Comparison of ENCODE assay signal across 13 cellular contexts in genomic region chr3:150751781-150752263, GRCh38. TPM values are rescaled to one million over a fixed set of nuclear protein-coding genes. Genes with fewer than 3 reads are reported as not detected.
DNase-seq lines count a peak whose midpoint lies in the region; ATAC-seq and TF ChIP-seq lines count a peak whose summit lies in the region.
"Had no signal": no experiment of that assay in that cellular context is flagged by ENCODE, and none has a peak within 500 bp of the region (broad histone marks: within the 10 kb centered on the region; RNA-seq: fewer than 3 reads in every experiment).

No MANE protein-coding gene starts in this region.

- H3K27me3 ChIP-seq in foreskin keratinocyte: no peaks in the 10 kb centered on the region
- H3K27me3 ChIP-seq in suprapubic skin: no peaks in the 10 kb centered on the region
- H3K27me3 ChIP-seq: BLaER1 treated with 17β-estradiol and CSF1 and Interleukin-3, amounts not matched to agents 10 nM and 100 nM; spleen had no signal

- peaks cover 84% of the 10 kb centered on the region for H3K4me1 Mint-ChIP-seq in activated naive CD4-positive, alpha-beta T cell treated with anti-CD3 and anti-CD28 coated beads for 36 hours (ENCODE audit: low read depth)

- H3K4me1 ChIP-seq in foreskin keratinocyte: peaks cover 15% of the 10 kb centered on the region
- H3K4me1 ChIP-seq in suprapubic skin: peaks cover 46% of the 10 kb centered on the region

- H3K9me3 Mint-ChIP-seq in activated naive CD4-positive, alpha-beta T cell treated with anti-CD3 and anti-CD28 coated beads for 36 hours: no peaks in the 10 kb centered on the region

- H3K27ac ChIP-seq in foreskin keratinocyte (peak overlapping the region; percentile 72), suprapubic skin (peak overlapping the region; percentile 58)
- H3K27ac ChIP-seq: BLaER1 treated with 17β-estradiol and CSF1 and Interleukin-3, amounts not matched to agents 10 nM and 100 nM; spleen had no signal

- TF ChIP-seq EP300 in suprapubic skin (IDR thresholded peaks at IDR 0.05): no peak

- no peak for DNase-seq in activated naive CD4-positive, alpha-beta T cell treated with anti-CD3 and anti-CD28 coated beads for 36 hours
- DNase-seq in activated naive CD4-positive, alpha-beta T cell treated with Interleukin-2 at 50 U/mL for 16 hours: no peak
- DNase-seq in NCI-H510A (lab: John Stamatoyannopoulos, UW): peak; percentile 71
- DNase-seq in foreskin keratinocyte: peak; percentile 53 to 77
- DNase-seq in suprapubic skin (ENCODE audit: low spot score in 2 of 2): no peak
- DNase-seq in NCI-H1436 (lab: John Stamatoyannopoulos, UW): no peak
- DNase-seq in HuH-7.5 (ENCODE audit: low spot score): no peak
- no peak for DNase-seq in AG08396 (ENCODE audit: low spot score)
- DNase-seq: glutamatergic neuron, NCI-H524, spleen had no signal

- H3K27ac Mint-ChIP-seq in activated naive CD4-positive, alpha-beta T cell treated with anti-CD3 and anti-CD28 coated beads for 36 hours: peak overlapping the region; percentile 56

- no peaks in the 10 kb centered on the region for H3K27me3 Mint-ChIP-seq in activated naive CD4-positive, alpha-beta T cell treated with anti-CD3 and anti-CD28 coated beads for 36 hours (ENCODE audit: low read depth)

- TF ChIP-seq CTCF in foreskin keratinocyte (conservative IDR thresholded peaks at IDR 0.05) (no peak), suprapubic skin (IDR thresholded peaks at IDR 0.05) (no peak)

- intact Hi-C loops in activated naive CD4-positive, alpha-beta T cell treated with anti-CD3 and anti-CD28 coated beads for 36 hours (cut with micrococcal nuclease): loop anchor here (1.0 kb wide), 2 partner anchors 8 to 12 kb away; no protein-coding TSS in a partner anchor

- TF ChIP-seq POLR2A in suprapubic skin (IDR thresholded peaks at IDR 0.05): no peak

- no peaks in the 10 kb centered on the region for H3K9me3 ChIP-seq in suprapubic skin
- H3K9me3 ChIP-seq: spleen had no signal

- 62% methylated on average over 2 of the region's 2 CpGs for WGBS in suprapubic skin

- H3K4me3 Mint-ChIP-seq in activated naive CD4-positive, alpha-beta T cell treated with anti-CD3 and anti-CD28 coated beads for 36 hours: no peak overlapping the region

- ATAC-seq in foreskin keratinocyte: peak; percentile 83

- CTCF ChIA-PET in activated naive CD4-positive, alpha-beta T cell treated with anti-CD3 and anti-CD28 coated beads for 36 hours (lab: Charles Lee): interaction anchor here (1.7 kb wide), 1 partner anchor 30 kb away, joined by 10 read pairs; no protein-coding TSS in a partner anchor

- no peaks in the 10 kb centered on the region for H3K36me3 ChIP-seq in suprapubic skin

- H3K4me3 ChIP-seq in suprapubic skin: no peak overlapping the region
- H3K4me3 ChIP-seq: BLaER1 treated with 17β-estradiol and CSF1 and Interleukin-3, amounts not matched to agents 10 nM and 100 nM; spleen had no signal

- H3K36me3 Mint-ChIP-seq in activated naive CD4-positive, alpha-beta T cell treated with anti-CD3 and anti-CD28 coated beads for 36 hours (ENCODE audit: low read depth): peaks cover 72% of the 10 kb centered on the region

RNA-seq across cellular contexts. Expression of gene SIAH2, which starts 11.1 kb away (rescaled TPM):
- total RNA-seq in activated naive CD4-positive, alpha-beta T cell treated with anti-CD3 and anti-CD28 coated beads for 36 hours: 10 to 100 TPM; 67.1 to 68.8 TPM
- total RNA-seq in foreskin keratinocyte (33.3 and 37.7 TPM in 2 replicates), suprapubic skin (10 to 100 TPM; 49.5 to 95.7 (median 81.3) TPM)
- 26.5 and 30.2 TPM in 2 replicates for polyA plus RNA-seq in foreskin keratinocyte

RNA-seq across cellular contexts. Expression of gene ERICH6, which starts 48.1 kb away (rescaled TPM):
- not detected for total RNA-seq in activated naive CD4-positive, alpha-beta T cell treated with anti-CD3 and anti-CD28 coated beads for 36 hours
- total RNA-seq in foreskin keratinocyte (not detected in 2 replicates), suprapubic skin (under 1 TPM in 1 of 4 donors, not detected in 3; 0.68 TPM)
- polyA plus RNA-seq in foreskin keratinocyte: not detected in 2 replicates
- total RNA-seq: HT1080, spleen had no signal
- polyA plus RNA-seq: spleen had no signal

Comparison
In these comparisons a context has a peak if more than half of its experiments do, and no peak if none do; other contexts are left out.
1. DNase-seq: peak in NCI-H510A (single experiment) and foreskin keratinocyte (2 of 2); none in activated naive CD4-positive, alpha-beta T cell treated with anti-CD3 and anti-CD28 coated beads for 36 hours (single experiment), activated naive CD4-positive, alpha-beta T cell treated with Interleukin-2 at 50 U/mL for 16 hours (single experiment), suprapubic skin (0 of 2), NCI-H1436 (single experiment), HuH-7.5 (single experiment) and AG08396 (single experiment).